In the genomic region with DNA sequence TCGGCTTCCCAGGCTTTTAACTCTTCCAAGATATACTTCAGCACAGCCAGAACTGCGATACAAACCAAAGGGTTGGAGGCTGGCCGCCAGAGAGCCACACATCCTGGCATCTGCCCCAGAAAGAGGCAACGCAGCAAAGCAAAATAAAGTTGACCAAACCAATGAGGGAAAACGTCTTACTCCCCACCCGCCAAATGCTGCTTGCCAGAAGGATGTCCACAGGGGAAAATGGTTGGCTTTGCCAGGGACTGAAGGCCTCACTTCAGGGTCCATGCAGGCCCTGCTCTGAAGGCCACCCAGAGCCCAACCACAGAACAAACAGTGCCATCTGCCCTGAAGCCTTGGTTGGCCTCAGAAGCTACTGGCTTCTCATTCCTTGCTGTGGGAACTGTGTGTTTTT, we compare ENCODE assay signal across 21 cellular contexts. TPM values are rescaled to one million over a fixed set of nuclear protein-coding genes. Genes with fewer than 3 reads are reported as not detected.
DNase-seq lines count a peak whose midpoint lies in the region; ATAC-seq and TF ChIP-seq lines count a peak whose summit lies in the region.
"Had no signal": no experiment of that assay in that cellular context is flagged by ENCODE, and none has a peak within 500 bp of the region (broad histone marks: within the 10 kb centered on the region; RNA-seq: fewer than 3 reads in every experiment).

No MANE protein-coding gene starts in this region.

- in situ Hi-C loops in astrocyte of the cerebellum (cut with HindIII; ENCODE audit: low sequenced_read_pairs), result no loop called here

- no peak for ATAC-seq in stimulated activated naive CD8-positive, alpha-beta T cell treated with anti-CD3 and anti-CD28 coated beads, Interleukin-15, amount 100 ng/mL, for 72 hours
- ATAC-seq: GM23338 had no signal

- H3K27me3 ChIP-seq in right atrium auricular region, result no peaks in the 10 kb centered on the region
- H3K27me3 ChIP-seq: SJSA1 had no signal

- no peak overlapping the region for H3K27ac Mint-ChIP-seq in type B pancreatic cell
- no peak overlapping the region for H3K27ac Mint-ChIP-seq in stimulated activated naive CD8-positive, alpha-beta T cell treated with anti-CD3 and anti-CD28 coated beads, Interleukin-15, amount 100 ng/mL, for 72 hours
- H3K27ac Mint-ChIP-seq: CD4-positive, CD25-positive, alpha-beta regulatory T cell; GM23338 had no signal

- no peak overlapping the region for H3K4me3 ChIP-seq in right atrium auricular region
- no peak overlapping the region for H3K4me3 ChIP-seq in astrocyte of the cerebellum (ENCODE audit: low read depth, low read length)
- H3K4me3 ChIP-seq: GM23338, SJSA1 had no signal

- peaks cover 4% of the 10 kb centered on the region for H3K9me3 Mint-ChIP-seq in type B pancreatic cell
- H3K9me3 Mint-ChIP-seq in stimulated activated naive CD8-positive, alpha-beta T cell treated with anti-CD3 and anti-CD28 coated beads, Interleukin-15, amount 100 ng/mL, for 72 hours, result no peaks in the 10 kb centered on the region
- H3K9me3 Mint-ChIP-seq: CD4-positive, CD25-positive, alpha-beta regulatory T cell had no signal

- no peaks in the 10 kb centered on the region for H3K36me3 Mint-ChIP-seq in type B pancreatic cell

- H3K36me3 ChIP-seq in right atrium auricular region, result no peaks in the 10 kb centered on the region
- H3K36me3 ChIP-seq: SJSA1 had no signal

- DNase-seq in cardiac septum (ENCODE audit: low spot score) (peak; percentile 35), right atrium auricular region (ENCODE audit: low spot score) (no peak), astrocyte of the cerebellum (ENCODE audit: low read depth) (peak; percentile 5), medulla oblongata (ENCODE audit: extremely low spot score) (peak; percentile 39), type B pancreatic cell (ENCODE audit: extremely low spot score, unreplicated experiment) (peak; percentile 16), NCI-H69 (lab: John Stamatoyannopoulos, UW) (no peak), GM19240 (ENCODE audit: insufficient read length, low spot score) (no peak)
- no peak for DNase-seq in stimulated activated naive CD8-positive, alpha-beta T cell treated with anti-CD3 and anti-CD28 coated beads, Interleukin-15, amount 100 ng/mL, for 72 hours
- DNase-seq: AML-193; CD4-positive, CD25-positive, alpha-beta regulatory T cell; KG1; NCI-H1092; NCI-H187 treated with DMSO at 0.1 percent for 48 hours; NCI-H2171; NCI-H510A treated with DMSO at 0.1 percent for 48 hours; RPMI8226 had no signal

- no peak overlapping the region for H3K4me3 Mint-ChIP-seq in type B pancreatic cell
- H3K4me3 Mint-ChIP-seq in stimulated activated naive CD8-positive, alpha-beta T cell treated with anti-CD3 and anti-CD28 coated beads, Interleukin-15, amount 100 ng/mL, for 72 hours, result no peak overlapping the region
- H3K4me3 Mint-ChIP-seq: CD4-positive, CD25-positive, alpha-beta regulatory T cell; GM23338 had no signal

- H3K27ac ChIP-seq in right atrium auricular region, result no peak overlapping the region
- H3K27ac ChIP-seq: HL-60, SJSA1 had no signal

- TF ChIP-seq CTCF in right atrium auricular region (IDR thresholded peaks at IDR 0.05) (no peak), astrocyte of the cerebellum (IDR thresholded peaks at IDR 0.05; ENCODE audit: low read depth, low read length, missing control alignments) (no peak), type B pancreatic cell (conservative IDR thresholded peaks at IDR 0.05) (no peak)

- H3K4me1 Mint-ChIP-seq in type B pancreatic cell (ENCODE audit: unreplicated experiment), result no peaks in the 10 kb centered on the region
- no peaks in the 10 kb centered on the region for H3K4me1 Mint-ChIP-seq in stimulated activated naive CD8-positive, alpha-beta T cell treated with anti-CD3 and anti-CD28 coated beads, Interleukin-15, amount 100 ng/mL, for 72 hours
- H3K4me1 Mint-ChIP-seq: GM23338 had no signal

- intact Hi-C loops in cardiac septum (cut with DNase I), result loop anchor here (10.0 kb wide), 1 partner anchor 85 kb away; no protein-coding TSS in a partner anchor

- no peaks in the 10 kb centered on the region for H3K27me3 Mint-ChIP-seq in type B pancreatic cell
- no peaks in the 10 kb centered on the region for H3K27me3 Mint-ChIP-seq in stimulated activated naive CD8-positive, alpha-beta T cell treated with anti-CD3 and anti-CD28 coated beads, Interleukin-15, amount 100 ng/mL, for 72 hours
- H3K27me3 Mint-ChIP-seq: CD4-positive, CD25-positive, alpha-beta regulatory T cell had no signal

- H3K9me3 ChIP-seq in right atrium auricular region, result no peaks in the 10 kb centered on the region
- H3K9me3 ChIP-seq: SJSA1 had no signal

- H3K4me1 ChIP-seq in right atrium auricular region, result peaks cover 0 to 7% of the 10 kb centered on the region in 2 donors
- H3K4me1 ChIP-seq: SJSA1 had no signal

RNA-seq across cellular contexts. Expression of a gene that starts 15.0 kb away (rescaled TPM):
- not detected for total RNA-seq in cardiac septum
- not detected for total RNA-seq in right atrium auricular region
- 0.24 and 0.29 TPM in 2 replicates for total RNA-seq in type B pancreatic cell (ENCODE audit: low replicate concordance)
- total RNA-seq: CD4-positive, CD25-positive, alpha-beta regulatory T cell; GM23338; M059J; OCI-LY7 had no signal

Comparison
In these comparisons a context has a peak if more than half of its experiments do, and no peak if none do; other contexts are left out.
1. DNase-seq: peak in cardiac septum (single experiment), astrocyte of the cerebellum (single experiment), medulla oblongata (single experiment) and type B pancreatic cell (single experiment); none in right atrium auricular region (single experiment), NCI-H69 (single experiment), GM19240 (single experiment) and stimulated activated naive CD8-positive, alpha-beta T cell treated with anti-CD3 and anti-CD28 coated beads, Interleukin-15, amount 100 ng/mL, for 72 hours (0 of 2).